In the genomic region with DNA sequence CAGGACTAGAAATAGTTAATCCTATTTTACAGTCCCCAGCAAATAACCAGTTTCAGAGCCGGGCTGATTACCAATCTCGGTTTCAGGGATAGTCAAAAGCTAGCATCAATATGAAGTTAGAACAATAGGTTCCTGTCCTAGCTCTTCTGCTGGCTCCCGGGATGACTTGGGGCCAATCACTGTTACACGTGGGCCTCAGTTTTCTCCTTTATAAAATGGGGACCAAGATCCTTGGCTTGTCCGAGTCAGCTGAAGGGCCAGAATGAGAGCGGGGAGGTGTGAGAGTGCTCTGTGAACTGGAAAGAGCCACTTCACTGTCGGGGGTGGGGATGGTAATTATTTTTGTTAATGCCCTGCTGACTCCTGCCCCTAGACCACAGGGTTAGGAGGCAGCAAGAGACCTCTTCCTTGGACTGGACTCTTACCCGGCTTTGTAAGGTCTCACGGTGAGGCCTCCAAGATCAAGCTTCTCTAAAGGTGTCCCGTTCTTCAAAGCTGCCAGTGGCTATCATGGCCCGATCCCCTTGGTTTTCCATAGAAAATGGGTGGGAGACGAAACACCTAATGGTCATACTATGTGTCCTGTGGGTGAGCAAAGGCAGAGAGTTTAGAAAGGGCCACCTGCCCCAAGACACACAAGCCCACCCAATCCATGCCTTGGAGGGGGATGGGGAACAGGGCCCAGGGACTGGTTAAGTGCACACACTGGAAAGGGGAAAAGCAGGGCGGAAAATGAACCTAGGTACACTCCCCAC, we compare ENCODE assay signal across 8 cellular contexts. TPM values are rescaled to one million over a fixed set of nuclear protein-coding genes. Genes with fewer than 3 reads are reported as not detected.
DNase-seq lines count a peak whose midpoint lies in the region; ATAC-seq and TF ChIP-seq lines count a peak whose summit lies in the region.

No MANE protein-coding gene starts in this region.

- DNase-seq in CD4-positive, CD25-positive, alpha-beta regulatory T cell, result no peak
- DNase-seq in Jurkat, Clone E6-1 (ENCODE audit: low read depth, low spot score), result no peak
- no peak for DNase-seq in central memory CD8-positive, alpha-beta T cell (ENCODE audit: low spot score in 2 of 2)
- DNase-seq in natural killer cell treated with Interleukin-12 subunit alpha and Interleukin-12 subunit beta and Interleukin-15 and Interleukin-18, amount 100 ng/mL, for 72 hours (ENCODE audit: low spot score), result no peak
- DNase-seq in islet precursor cell (no peak), occipital lobe (lab: John Stamatoyannopoulos, UW) (no peak), osteoblast (ENCODE audit: insufficient read length, low spot score, missing footprints) (no peak)

- no peaks in the 10 kb centered on the region for H3K27me3 Mint-ChIP-seq in CD4-positive, CD25-positive, alpha-beta regulatory T cell
- H3K27me3 Mint-ChIP-seq in central memory CD8-positive, alpha-beta T cell, result no peaks in the 10 kb centered on the region
- no peaks in the 10 kb centered on the region for H3K27me3 Mint-ChIP-seq in natural killer cell treated with Interleukin-12 subunit alpha and Interleukin-12 subunit beta and Interleukin-15 and Interleukin-18, amount 100 ng/mL, for 72 hours

- H4K20me1 ChIP-seq in osteoblast (ENCODE audit: insufficient read depth, low read length), result no peaks in the 10 kb centered on the region

- H3K4me2 ChIP-seq in osteoblast (ENCODE audit: insufficient read depth, low read length), result no peak overlapping the region

- H3K4me3 Mint-ChIP-seq in CD4-positive, CD25-positive, alpha-beta regulatory T cell, result peak overlapping the region; percentile 95 to 100 (median 98)
- peak overlapping the region; percentile 100 for H3K4me3 Mint-ChIP-seq in central memory CD8-positive, alpha-beta T cell
- H3K4me3 Mint-ChIP-seq in natural killer cell treated with Interleukin-12 subunit alpha and Interleukin-12 subunit beta and Interleukin-15 and Interleukin-18, amount 100 ng/mL, for 72 hours, result peak overlapping the region; percentile 95

- no peaks in the 10 kb centered on the region for H3K9me3 ChIP-seq in CD4-positive, CD25-positive, alpha-beta regulatory T cell (ENCODE audit: control insufficient read depth in 2 of 2, low read length in 2 of 2)
- H3K9me3 ChIP-seq in osteoblast (ENCODE audit: low read depth, low read length), result no peaks in the 10 kb centered on the region

- no peak for ATAC-seq in CD4-positive, CD25-positive, alpha-beta regulatory T cell (ENCODE audit: low read depth in 2 of 2)
- no peak for ATAC-seq in central memory CD8-positive, alpha-beta T cell (replicated peaks; ENCODE audit: extremely low read depth, poor library complexity, severe bottlenecking)
- ATAC-seq in natural killer cell treated with Interleukin-12 subunit alpha and Interleukin-12 subunit beta and Interleukin-15 and Interleukin-18, amount 100 ng/mL, for 72 hours, result no peak
- no peak for ATAC-seq in GM19467 (IDR thresholded peaks at IDR 0.05; ENCODE audit: unreplicated experiment)

- H3K27me3 ChIP-seq in CD4-positive, CD25-positive, alpha-beta regulatory T cell (ENCODE audit: control insufficient read depth, insufficient read depth, low read length), result no peaks in the 10 kb centered on the region
- H3K27me3 ChIP-seq in osteoblast (ENCODE audit: insufficient read depth, low read length), result no peaks in the 10 kb centered on the region

- H3K9me3 Mint-ChIP-seq in CD4-positive, CD25-positive, alpha-beta regulatory T cell, result peaks cover 0 to 2% (median 0%) of the 10 kb centered on the region in 7 donors
- H3K9me3 Mint-ChIP-seq in central memory CD8-positive, alpha-beta T cell, result no peaks in the 10 kb centered on the region
- no peaks in the 10 kb centered on the region for H3K9me3 Mint-ChIP-seq in natural killer cell treated with Interleukin-12 subunit alpha and Interleukin-12 subunit beta and Interleukin-15 and Interleukin-18, amount 100 ng/mL, for 72 hours

- no peak overlapping the region for H2AFZ ChIP-seq in osteoblast (ENCODE audit: low read length)

- H3K4me1 Mint-ChIP-seq in CD4-positive, CD25-positive, alpha-beta regulatory T cell, result peaks cover 0 to 62% (median 37%) of the 10 kb centered on the region in 4 donors
- H3K4me1 Mint-ChIP-seq in central memory CD8-positive, alpha-beta T cell, result peaks cover 72% of the 10 kb centered on the region
- peaks cover 61 to 66% of the 10 kb centered on the region in 2 donors for H3K4me1 Mint-ChIP-seq in natural killer cell treated with Interleukin-12 subunit alpha and Interleukin-12 subunit beta and Interleukin-15 and Interleukin-18, amount 100 ng/mL, for 72 hours (ENCODE audit: low read depth in 2 of 2)

- H3K4me3 ChIP-seq in CD4-positive, CD25-positive, alpha-beta regulatory T cell (ENCODE audit: low read depth, low read length), result peak overlapping the region; percentile 97
- peak overlapping the region; percentile 86 for H3K4me3 ChIP-seq in Jurkat, Clone E6-1 (ENCODE audit: low read length)
- H3K4me3 ChIP-seq in osteoblast (ENCODE audit: insufficient read depth, low read length), result no peak overlapping the region

- H3K36me3 ChIP-seq in CD4-positive, CD25-positive, alpha-beta regulatory T cell (ENCODE audit: control insufficient read depth, insufficient read depth, low read length), result peaks cover 52% of the 10 kb centered on the region
- no peaks in the 10 kb centered on the region for H3K36me3 ChIP-seq in osteoblast (ENCODE audit: insufficient read depth, low read length)

- TF ChIP-seq CTCF in osteoblast (IDR thresholded peaks at IDR 0.05; ENCODE audit: extremely low read depth, low read depth, low read length), result no peak

- H3K79me2 ChIP-seq in osteoblast (ENCODE audit: insufficient read depth, low read length), result no peaks in the 10 kb centered on the region

- H3K27ac ChIP-seq in CD4-positive, CD25-positive, alpha-beta regulatory T cell (ENCODE audit: insufficient read depth, low read length, poor library complexity, severe bottlenecking), result peak overlapping the region; percentile 97
- H3K27ac ChIP-seq in osteoblast (ENCODE audit: low read depth, low read length), result no peak overlapping the region

- peak overlapping the region; percentile 97 to 99 (median 98) for H3K27ac Mint-ChIP-seq in CD4-positive, CD25-positive, alpha-beta regulatory T cell
- H3K27ac Mint-ChIP-seq in central memory CD8-positive, alpha-beta T cell (ENCODE audit: low read depth), result peak overlapping the region; percentile 100
- peak overlapping the region; percentile 95 to 97 for H3K27ac Mint-ChIP-seq in natural killer cell treated with Interleukin-12 subunit alpha and Interleukin-12 subunit beta and Interleukin-15 and Interleukin-18, amount 100 ng/mL, for 72 hours

- peaks cover 66% of the 10 kb centered on the region for H3K4me1 ChIP-seq in CD4-positive, CD25-positive, alpha-beta regulatory T cell (ENCODE audit: control insufficient read depth, insufficient read depth, low read length, poor library complexity, severe bottlenecking)
- no peaks in the 10 kb centered on the region for H3K4me1 ChIP-seq in osteoblast (ENCODE audit: insufficient read depth, low read length)

- peaks cover 56% of the 10 kb centered on the region for H3K36me3 Mint-ChIP-seq in CD4-positive, CD25-positive, alpha-beta regulatory T cell
- H3K36me3 Mint-ChIP-seq in central memory CD8-positive, alpha-beta T cell (ENCODE audit: insufficient read depth), result peaks cover 72% of the 10 kb centered on the region
- peaks cover 33% of the 10 kb centered on the region for H3K36me3 Mint-ChIP-seq in natural killer cell treated with Interleukin-12 subunit alpha and Interleukin-12 subunit beta and Interleukin-15 and Interleukin-18, amount 100 ng/mL, for 72 hours

RNA-seq across cellular contexts. Expression of a gene that starts 1.4 kb away (rescaled TPM):
- 850 TPM for total RNA-seq in CD4-positive, CD25-positive, alpha-beta regulatory T cell
- 1,000 to 10,000 TPM; 1,262 to 2,276 (median 1,740) TPM for polyA plus RNA-seq in CD4-positive, CD25-positive, alpha-beta regulatory T cell
- polyA plus RNA-seq in Jurkat, Clone E6-1 (2012; ENCODE audit: insufficient read depth, insufficient read length), result 119 TPM
- 100 to 1,000 TPM; 333 to 668 TPM for total RNA-seq in natural killer cell treated with Interleukin-12 subunit alpha and Interleukin-12 subunit beta and Interleukin-15 and Interleukin-18, amount 100 ng/mL, for 72 hours
- 5.0 TPM for total RNA-seq in occipital lobe
- under 0.01 and 0.59 TPM in 2 replicates for total RNA-seq in osteoblast

RNA-seq across cellular contexts. Expression of a gene that starts 27.7 kb away (rescaled TPM):
- total RNA-seq in CD4-positive, CD25-positive, alpha-beta regulatory T cell, result 5.6 TPM
- polyA plus RNA-seq in CD4-positive, CD25-positive, alpha-beta regulatory T cell, result under 1 TPM; 0.16 to 0.34 (median 0.24) TPM
- polyA plus RNA-seq in Jurkat, Clone E6-1 (2012; ENCODE audit: insufficient read depth, insufficient read length), result 0.77 TPM
- total RNA-seq in natural killer cell treated with Interleukin-12 subunit alpha and Interleukin-12 subunit beta and Interleukin-15 and Interleukin-18, amount 100 ng/mL, for 72 hours, result 1 to 10 TPM; 5.2 to 7.2 TPM
- 0.62 TPM for total RNA-seq in occipital lobe
- under 0.01 and 0.59 TPM in 2 replicates for total RNA-seq in osteoblast

RNA-seq across cellular contexts. Expression of a gene that starts 30.4 kb away (rescaled TPM):
- total RNA-seq in CD4-positive, CD25-positive, alpha-beta regulatory T cell, result not detected
- under 1 TPM in 2 of 4 donors, not detected in 2; 0.32 to 0.33 TPM for polyA plus RNA-seq in CD4-positive, CD25-positive, alpha-beta regulatory T cell
- polyA plus RNA-seq in Jurkat, Clone E6-1 (2012; ENCODE audit: insufficient read depth, insufficient read length), result not detected
- under 1 TPM in 1 of 2 donors, not detected in 1; 0.47 TPM for total RNA-seq in natural killer cell treated with Interleukin-12 subunit alpha and Interleukin-12 subunit beta and Interleukin-15 and Interleukin-18, amount 100 ng/mL, for 72 hours
- 0.47 TPM for total RNA-seq in occipital lobe
- total RNA-seq in osteoblast, result not detected in 2 replicates

Comparison
In these comparisons a context has a peak if more than half of its experiments do, and no peak if none do; other contexts are left out.
1. RNA of a gene that starts 1.4 kb away (total RNA-seq): 850 TPM in CD4-positive, CD25-positive, alpha-beta regulatory T cell (single experiment) and 333 to 668 TPM in natural killer cell treated with Interleukin-12 subunit alpha and Interleukin-12 subunit beta and Interleukin-15 and Interleukin-18, amount 100 ng/mL, for 72 hours; 5.0 TPM in occipital lobe (single experiment) and under 0.01 to 0.59 TPM in osteoblast; every median in the first group is over 10 times any median in the second.
2. Peak in every context shown above with its lines, with median percentiles within 50 percentile points of each other: H3K27ac Mint-ChIP-seq and H3K4me3 Mint-ChIP-seq.